Comparison of ENCODE assay signal across 8 cellular contexts in genomic region chr15:72231066-72231846, GRCh38.
A peak's percentile ranks its signal among the peaks of the same experiment; 100 is the strongest.
DNase-seq lines count a peak whose midpoint lies in the region; ATAC-seq lines count a peak whose summit lies in the region.

Gene PKM, minus strand, starts transcription at chr15:72231190. Its CDS starts 12,093 bp downstream, at chr15:72219097.

- H3K4me3 Mint-ChIP-seq in effector memory CD8-positive, alpha-beta T cell = peak within 1 kb of the TSS; percentile 95 to 98
- H3K4me3 Mint-ChIP-seq in memory B cell = peak within 1 kb of the TSS; percentile 99

- H3K27ac Mint-ChIP-seq in effector memory CD8-positive, alpha-beta T cell = peak within 1 kb of the TSS; percentile 91 to 100
- peak within 1 kb of the TSS; percentile 97 for H3K27ac Mint-ChIP-seq in memory B cell

- DNase-seq in CMK (ENCODE audit: low read depth) = peak; percentile 98
- DNase-seq in HUDEP-2 (lab: John Stamatoyannopoulos, UW; ENCODE audit: unreplicated experiment in 76 of 76) = peak in 71 of 76 experiments; percentile 13 to 88 (median 64)
- peak; percentile 92 for DNase-seq in NOMO-1 treated with dmso at 0.1 percent for 144 hours (lab: John Stamatoyannopoulos, UW; ENCODE audit: unreplicated experiment)
- peak; percentile 95 to 98 (median 97) for DNase-seq in activated CD8-positive, alpha-beta memory T cell treated with anti-CD3 and anti-CD28 coated beads for 48 hours (ENCODE audit: low read depth in 2 of 3, low spot score in 2 of 3)
- DNase-seq in effector memory CD8-positive, alpha-beta T cell = peak; percentile 78 to 85 (median 83)
- DNase-seq in memory B cell (ENCODE audit: low spot score in 2 of 2) = peak; percentile 86 to 88
- DNase-seq in stimulated activated CD8-positive, alpha-beta memory T cell treated with anti-CD3 and anti-CD28 coated beads, Interleukin-12 subunit alpha, Interleukin-12 subunit beta, amount 100 ng/mL, for 1 hour (ENCODE audit: low read depth) = peak; percentile 87

- ATAC-seq in GM21360 (IDR thresholded peaks at IDR 0.05; ENCODE audit: unreplicated experiment) (peak; percentile 39), memory B cell (ENCODE audit: low read depth) (peak; percentile 38)
- ATAC-seq in effector memory CD8-positive, alpha-beta T cell (replicated peaks) = peak; percentile 41

- no peaks in the 10 kb centered on the region for H3K27me3 Mint-ChIP-seq in effector memory CD8-positive, alpha-beta T cell
- no peaks in the 10 kb centered on the region for H3K27me3 Mint-ChIP-seq in memory B cell

- H3K36me3 Mint-ChIP-seq in effector memory CD8-positive, alpha-beta T cell (ENCODE audit: insufficient read depth) = peaks cover 32% of the 10 kb centered on the region
- peaks cover 3% of the 10 kb centered on the region for H3K36me3 Mint-ChIP-seq in memory B cell

- H3K9me3 Mint-ChIP-seq in effector memory CD8-positive, alpha-beta T cell = no peaks in the 10 kb centered on the region
- no peaks in the 10 kb centered on the region for H3K9me3 Mint-ChIP-seq in memory B cell

- H3K4me1 Mint-ChIP-seq in effector memory CD8-positive, alpha-beta T cell (ENCODE audit: low read depth in 2 of 2) = peaks cover 42 to 46% of the 10 kb centered on the region in 2 donors
- peaks cover 33% of the 10 kb centered on the region for H3K4me1 Mint-ChIP-seq in memory B cell

Comparison
In these comparisons a context has a peak if more than half of its experiments do, and no peak if none do; other contexts are left out.
1. Peak in every context shown above with its lines: DNase-seq and ATAC-seq.